In genomic region chr2:218068721-218069334, GRCh38 we compare ENCODE assay signal across 8 cellular contexts. TPM values are rescaled to one million over a fixed set of nuclear protein-coding genes. Genes with fewer than 3 reads are reported as not detected.
DNase-seq lines count a peak whose midpoint lies in the region; ATAC-seq and TF ChIP-seq lines count a peak whose summit lies in the region.
"Not testable (repeated sequence)": the region's sequence is repeated elsewhere in the genome, so short reads cannot be mapped to it uniquely, and the experiment has no call there.

TSS of gene RUFY4 (plus strand) at chr2:218069253. CDS start at chr2:218070606, 1,353 bp downstream.

- not testable (repeated sequence) for H3K27ac ChIP-seq in HCT116 (ENCODE audit: low read depth, low read length); MM.1S (ENCODE audit: low read length); neural progenitor cell; stomach smooth muscle (ENCODE audit: low read length)

- peak; percentile 57 for DNase-seq in G401 (ENCODE audit: low spot score)
- DNase-seq in HCT116 (ENCODE audit: low read depth, low spot score) = peak; percentile 12
- peak; percentile 82 for DNase-seq in MM.1S
- DNase-seq in SHP77 treated with DMSO at 0.1 percent for 48 hours (lab: John Stamatoyannopoulos, UW) = peak; percentile 23
- peak; percentile 84 for DNase-seq in activated effector memory CD4-positive, alpha-beta T cell treated with anti-CD3 and anti-CD28 coated beads, Interleukin-2, amount 50 U/mL, for 16 hours
- peak; percentile 24 for DNase-seq in foreskin melanocyte
- peak; percentile 79 for DNase-seq in neural progenitor cell (ENCODE audit: low spot score)

- peak within 1 kb of the TSS; percentile 24 for H3K4me3 Mint-ChIP-seq in neural progenitor cell

- peak within 1 kb of the TSS; percentile 45 for H3K4me2 ChIP-seq in HCT116 (ENCODE audit: low read length)
- peak within 1 kb of the TSS; percentile 86 for H3K4me2 ChIP-seq in MM.1S (ENCODE audit: low read depth, low read length)
- peak within 1 kb of the TSS; percentile 38 for H3K4me2 ChIP-seq in neural progenitor cell

- not testable (repeated sequence) for H3K9ac ChIP-seq in HCT116 (ENCODE audit: low read length); neural progenitor cell
- H3K9ac ChIP-seq in MM.1S (ENCODE audit: low read length) = peak within 1 kb of the TSS; percentile 56; the same call in 1 of the 2 replicates
- peak within 1 kb of the TSS in 1 of 2 donors; percentile 36 for H3K9ac ChIP-seq in stomach smooth muscle (ENCODE audit: low read length in 2 of 2)

- not testable (repeated sequence) for H4K20me1 ChIP-seq in HCT116 (ENCODE audit: insufficient read depth); MM.1S (ENCODE audit: insufficient read depth, low read length); neural progenitor cell (ENCODE audit: low read depth)

- peak within 1 kb of the TSS; percentile 74 for H2AFZ ChIP-seq in HCT116 (ENCODE audit: low read depth, low read length, poor library complexity, severe bottlenecking)
- peak within 1 kb of the TSS; percentile 95 for H2AFZ ChIP-seq in MM.1S (ENCODE audit: low read length)
- H2AFZ ChIP-seq in neural progenitor cell (replicated peaks) = not testable (repeated sequence)

- RAD21 ChIA-PET in HCT116 (lab: Charles Lee; ENCODE audit: low non-redundant PET in 1 of 2, low total read pairs in 2 of 2, uncharacterized antibody in 2 of 2, unreplicated experiment in 2 of 2) = interaction anchor here (0.7 to 1.1 kb wide), 2 partner anchors 34 to 283 kb away, joined by 3 to 4 read pairs; no protein-coding TSS in a partner anchor

- not testable (repeated sequence) for H3K27me3 Mint-ChIP-seq in neural progenitor cell (ENCODE audit: insufficient read depth, low read depth)

- peak; percentile 87 for ATAC-seq in HCT116

- not testable (repeated sequence) for H3K36me3 Mint-ChIP-seq in neural progenitor cell

- H3K4me1 ChIP-seq in HCT116 (ENCODE audit: control insufficient read depth in 1 of 2, insufficient read depth in 2 of 2, low read length in 2 of 2); MM.1S (ENCODE audit: low read length); stomach smooth muscle (ENCODE audit: control insufficient read depth, insufficient read depth, low read length): not testable (repeated sequence)
- H3K4me1 ChIP-seq in neural progenitor cell = peaks cover 11% of the 10 kb centered on the region

- H3K79me2 ChIP-seq in HCT116 (ENCODE audit: insufficient read depth, low read length); MM.1S (ENCODE audit: low read length); neural progenitor cell (ENCODE audit: low read depth): not testable (repeated sequence)

- not testable (repeated sequence) for H3K36me3 ChIP-seq in HCT116 (ENCODE audit: control insufficient read depth in 1 of 2, insufficient read depth in 2 of 2, low read length in 2 of 2); MM.1S (replicated peaks; ENCODE audit: insufficient read depth, low read length); neural progenitor cell; stomach smooth muscle (ENCODE audit: control insufficient read depth in 2 of 2, insufficient read depth in 2 of 2, low read length in 2 of 2)

- not testable (repeated sequence) for H3K4me1 Mint-ChIP-seq in neural progenitor cell

- POLR2A ChIA-PET in HCT116 (lab: Charles Lee) = interaction anchor here (1.5 kb wide), 1 partner anchor 26 kb away, joined by 3 read pairs; no protein-coding TSS in a partner anchor

- not testable (repeated sequence) for H3F3A ChIP-seq in MM.1S (ENCODE audit: insufficient read depth, low read length); neural progenitor cell (ENCODE audit: low read depth)

- CTCF ChIA-PET in HCT116 (lab: Charles Lee) = interaction anchor here (0.7 to 3.0 kb wide), 8 partner anchors 11 to 283 kb away, joined by 3 to 53 read pairs (median 4); no protein-coding TSS in a partner anchor

- H3K9me3 Mint-ChIP-seq in neural progenitor cell = not testable (repeated sequence)

- in situ Hi-C loops in G401 (cut with HindIII; ENCODE audit: low sequenced_read_pairs) = not testable (repeated sequence)

- TF ChIP-seq POLR2A in HCT116 (IDR thresholded peaks at IDR 0.05; ENCODE audit: borderline replicate concordance, extremely low read depth, insufficient read depth, insufficient read length) = not testable (repeated sequence)

- H3K27me3 ChIP-seq in HCT116 (ENCODE audit: insufficient read depth, low read length); MM.1S (replicated peaks; ENCODE audit: insufficient read depth, low read length): not testable (repeated sequence)
- peaks cover 24% of the 10 kb centered on the region for H3K27me3 ChIP-seq in neural progenitor cell
- peaks cover 11 to 13% of the 10 kb centered on the region in 2 donors for H3K27me3 ChIP-seq in stomach smooth muscle (ENCODE audit: control insufficient read depth in 1 of 2, insufficient read depth in 2 of 2, low read length in 2 of 2)

- TF ChIP-seq CTCF in HCT116 (IDR thresholded peaks at IDR 0.05 in 2 of 3, conservative IDR thresholded peaks at IDR 0.05 in 1 of 3; ENCODE audit: borderline replicate concordance in 1 of 3, insufficient read depth in 1 of 3, low read depth in 2 of 3, low read length in 2 of 3) = peak; percentile 58 to 74 (median 67); a peak in 5 of 6 replicates
- TF ChIP-seq CTCF in MM.1S (IDR thresholded peaks at IDR 0.05; ENCODE audit: low read length) = peak; percentile 64
- peak; percentile 76 for TF ChIP-seq CTCF in neural progenitor cell (IDR thresholded peaks at IDR 0.05)

- not testable (repeated sequence) for H3K27ac Mint-ChIP-seq in neural progenitor cell

- not testable (repeated sequence) for BruUV-seq in HCT116 (replicated peaks; lab: Mats Ljungman, UMichigan)

- intact Hi-C loops in HCT116 (cut with micrococcal nuclease) = loop anchor here (1.0 kb wide), 1 partner anchor 284 kb away; no protein-coding TSS in a partner anchor

- TF ChIP-seq RAD21 in HCT116 (IDR thresholded peaks at IDR 0.05; ENCODE audit: low read depth) = peak; percentile 71

- H3K4me3 ChIP-seq in HCT116 (replicated peaks in 1 of 2; ENCODE audit: low read depth in 1 of 2, low read length in 2 of 2); neural progenitor cell: not testable (repeated sequence)
- H3K4me3 ChIP-seq in MM.1S (ENCODE audit: low read length) (peak within 1 kb of the TSS; percentile 61), stomach smooth muscle (ENCODE audit: low read length in 2 of 2) (peak within 1 kb of the TSS; percentile 61 to 72)

- H3K9me3 ChIP-seq in HCT116 (ENCODE audit: control insufficient read depth in 1 of 2, insufficient read depth in 1 of 2, low read depth in 1 of 2, low read length in 2 of 2); MM.1S (replicated peaks; ENCODE audit: insufficient read depth, low read length); neural progenitor cell (ENCODE audit: low read depth); stomach smooth muscle (ENCODE audit: control insufficient read depth in 2 of 2, low read length in 2 of 2): not testable (repeated sequence)

- not testable (repeated sequence) for H3K9me2 ChIP-seq in HCT116 (ENCODE audit: insufficient read depth); MM.1S (replicated peaks; ENCODE audit: insufficient read depth, low read length)

RNA-seq across cellular contexts. Expression of gene RUFY4, which starts in this region (rescaled TPM):
- not detected in 2 replicates for total RNA-seq in G401 (2014; rRNA removed; shearing (Covaris generic))
- total RNA-seq in HCT116 (2021; ENCODE audit: unreplicated experiment) = 0.27 TPM
- 0.56 and 0.59 TPM in 2 replicates for polyA plus RNA-seq in HCT116 (2012)
- total RNA-seq in neural progenitor cell (ENCODE audit: low replicate concordance) = not detected in 2 replicates

Comparison
In these comparisons a context has a peak if more than half of its experiments do, and no peak if none do; other contexts are left out.
1. Peak in DNase-seq in G401; RNA of the gene not detected or under 1 TPM.
2. Peak in DNase-seq, ATAC-seq and H3K4me2 ChIP-seq in HCT116; RNA of the gene not detected or under 1 TPM.
3. Peak in DNase-seq and H3K4me2 ChIP-seq in neural progenitor cell; RNA of the gene not detected or under 1 TPM.
4. DNase-seq: peak in every context shown above with its lines; median percentile 84 in activated effector memory CD4-positive, alpha-beta T cell treated with anti-CD3 and anti-CD28 coated beads, Interleukin-2, amount 50 U/mL, for 16 hours; 82 in MM.1S; 79 in neural progenitor cell; 57 in G401; 24 in foreskin melanocyte; 23 in SHP77 treated with DMSO at 0.1 percent for 48 hours; 12 in HCT116.